Comparison of ENCODE assay signal across 8 cellular contexts in the genomic region with DNA sequence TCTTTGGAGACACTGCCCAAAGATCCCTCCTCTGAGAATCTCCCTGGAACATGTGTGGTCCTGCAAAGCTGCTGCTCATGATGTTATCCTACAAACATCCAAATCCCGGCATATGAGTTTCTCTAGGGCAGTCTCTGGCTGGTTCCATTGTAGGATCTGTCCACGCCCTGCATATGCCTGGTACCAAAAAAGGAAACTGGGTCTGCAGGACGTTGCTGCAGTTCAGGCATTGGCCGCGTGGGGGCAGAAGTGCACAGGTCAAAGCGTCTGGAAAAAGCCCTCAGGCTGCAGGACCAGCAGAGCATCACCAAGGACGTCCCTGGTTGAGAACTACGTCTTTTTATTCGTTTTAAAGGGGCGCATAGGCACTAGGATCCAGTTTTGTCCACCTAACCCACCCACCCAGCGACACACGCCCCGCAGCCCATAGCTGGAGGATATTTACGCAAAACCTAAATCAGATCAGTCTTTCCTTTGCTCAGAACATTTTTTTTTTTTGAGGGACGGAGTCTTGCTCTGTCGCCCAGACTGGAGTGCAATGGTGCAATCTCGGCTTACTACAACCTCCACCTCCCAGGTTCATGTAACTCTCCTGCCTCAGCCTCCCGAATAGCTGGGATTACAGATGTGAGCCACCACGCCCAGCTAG. TPM values are rescaled to one million over a fixed set of nuclear protein-coding genes. Genes with fewer than 3 reads are reported as not detected.
DNase-seq lines count a peak whose midpoint lies in the region; ATAC-seq and TF ChIP-seq lines count a peak whose summit lies in the region.

No MANE protein-coding gene starts in this region.

- intact Hi-C loops in PC-3 (cut with micrococcal nuclease) = loop anchor here (1.0 to 2.0 kb wide), 2 partner anchors 47 to 108 kb away; a partner anchor contains a TSS

- H3K79me2 ChIP-seq in PC-3 (ENCODE audit: low read length) = no peaks in the 10 kb centered on the region

- H3K36me3 ChIP-seq in PC-3 (ENCODE audit: low read depth, low read length) (no peaks in the 10 kb centered on the region), muscle layer of colon (ENCODE audit: insufficient read depth, low read length) (no peaks in the 10 kb centered on the region)

- H3K4me1 ChIP-seq in PC-3 (ENCODE audit: insufficient read depth, low read length) (0 out of 2 replicates have a peak, but pooled peaks cover 3% of the 10 kb centered on the region), muscle layer of colon (ENCODE audit: insufficient read depth, low read length) (no peaks in the 10 kb centered on the region)

- H3K9ac ChIP-seq in PC-3 (ENCODE audit: low read length) (no peak overlapping the region), muscle layer of colon (ENCODE audit: low read length) (no peak overlapping the region)

- no TSS peak for BruUV-seq in PC-3 (replicated peaks; lab: Mats Ljungman, UMichigan)

- CTCF ChIA-PET in PC-3 (lab: Charles Lee) = no interaction called here

- H4K20me1 ChIP-seq in PC-3 (ENCODE audit: low read length) = no peaks in the 10 kb centered on the region

- POLR2A ChIA-PET in PC-3 (lab: Charles Lee; ENCODE audit: unreplicated experiment) = no interaction called here

- TF ChIP-seq CTCF in PC-3 (conservative IDR thresholded peaks at IDR 0.05; ENCODE audit: low read depth, low read length) = peak; percentile 98
- TF ChIP-seq CTCF in epithelial cell of proximal tubule (conservative IDR thresholded peaks at IDR 0.05; ENCODE audit: low read depth, low read length) = peak; percentile 97

- peak overlapping the region; percentile 46 for H2AFZ ChIP-seq in PC-3 (ENCODE audit: low read length)

- H3K27ac ChIP-seq in PC-3 (ENCODE audit: low read length) (no peak overlapping the region), muscle layer of colon (ENCODE audit: low read depth, low read length) (peak overlapping the region; percentile 55)

- peak; percentile 95 for ATAC-seq in PC-3
- ATAC-seq in GM19397 (IDR thresholded peaks at IDR 0.05; ENCODE audit: unreplicated experiment) = no peak

- no peaks in the 10 kb centered on the region for H3K27me3 ChIP-seq in PC-3 (ENCODE audit: low read length)
- H3K27me3 ChIP-seq in muscle layer of colon (ENCODE audit: control insufficient read depth in 1 of 2, insufficient read depth in 2 of 2, low read length in 2 of 2) = no peaks in the 10 kb centered on the region

- H3K9me2 ChIP-seq in PC-3 (replicated peaks; ENCODE audit: low read length) = no peaks in the 10 kb centered on the region

- H3K4me2 ChIP-seq in PC-3 (ENCODE audit: low read length) = peak overlapping the region; percentile 45

- peak; percentile 53 for DNase-seq in DMS153 (lab: John Stamatoyannopoulos, UW)
- peak; percentile 82 to 84 for DNase-seq in Kasumi-1 (lab: John Stamatoyannopoulos, UW)
- DNase-seq in PC-3 = peak; percentile 96
- DNase-seq in activated T-cell treated with anti-CD3 and anti-CD28 coated beads for 24 hours (ENCODE audit: low read depth) = peak; percentile 88
- DNase-seq in epithelial cell of proximal tubule (ENCODE audit: low read depth) = peak; percentile 16
- DNase-seq in stimulated activated CD8-positive, alpha-beta memory T cell treated with anti-CD3 and anti-CD28 coated beads, Interleukin-4, amount 100 ng/mL, for 4 hours (ENCODE audit: low read depth in 2 of 2, low spot score in 1 of 2) = peak; percentile 74 to 91

- H3K9me3 ChIP-seq in PC-3 (ENCODE audit: low read length) = no peaks in the 10 kb centered on the region
- no peaks in the 10 kb centered on the region for H3K9me3 ChIP-seq in muscle layer of colon (ENCODE audit: low read length)

- H3F3A ChIP-seq in PC-3 (ENCODE audit: low read length, unreplicated experiment) = no peaks in the 10 kb centered on the region

- peak overlapping the region; percentile 14; the same call in 1 of the 2 replicates for H3K4me3 ChIP-seq in PC-3 (ENCODE audit: low read length)
- no peak overlapping the region for H3K4me3 ChIP-seq in epithelial cell of proximal tubule (ENCODE audit: low read depth, low read length)
- no peak overlapping the region for H3K4me3 ChIP-seq in muscle layer of colon (ENCODE audit: low read depth in 1 of 2, low read length in 2 of 2)

RNA-seq across cellular contexts. Expression of a gene that starts 12.9 kb away (rescaled TPM):
- total RNA-seq in PC-3 (2014; rRNA removed) = 3.8 and 6.0 TPM in 2 replicates
- total RNA-seq in epithelial cell of proximal tubule = 3.0 and 3.3 TPM in 2 replicates

RNA-seq across cellular contexts. Expression of a gene that starts 46.5 kb away (rescaled TPM):
- 6.9 and 10.7 TPM in 2 replicates for total RNA-seq in PC-3 (2014; rRNA removed)
- total RNA-seq in epithelial cell of proximal tubule = 1.2 and 2.0 TPM in 2 replicates

RNA-seq across cellular contexts. Expression of a gene that starts 46.6 kb away (rescaled TPM):
- total RNA-seq in PC-3 (2014; rRNA removed) (15.8 and 26.3 TPM in 2 replicates), epithelial cell of proximal tubule (4.1 and 5.5 TPM in 2 replicates)

Comparison
In these comparisons a context has a peak if more than half of its experiments do, and no peak if none do; other contexts are left out.
1. DNase-seq: peak in every context shown above with its lines; median percentile 96 in PC-3; 88 in activated T-cell treated with anti-CD3 and anti-CD28 coated beads for 24 hours; 83 in Kasumi-1; 82 in stimulated activated CD8-positive, alpha-beta memory T cell treated with anti-CD3 and anti-CD28 coated beads, Interleukin-4, amount 100 ng/mL, for 4 hours; 53 in DMS153; 16 in epithelial cell of proximal tubule.